ENCODE assay signal across 11 cellular contexts in the genomic region with DNA sequence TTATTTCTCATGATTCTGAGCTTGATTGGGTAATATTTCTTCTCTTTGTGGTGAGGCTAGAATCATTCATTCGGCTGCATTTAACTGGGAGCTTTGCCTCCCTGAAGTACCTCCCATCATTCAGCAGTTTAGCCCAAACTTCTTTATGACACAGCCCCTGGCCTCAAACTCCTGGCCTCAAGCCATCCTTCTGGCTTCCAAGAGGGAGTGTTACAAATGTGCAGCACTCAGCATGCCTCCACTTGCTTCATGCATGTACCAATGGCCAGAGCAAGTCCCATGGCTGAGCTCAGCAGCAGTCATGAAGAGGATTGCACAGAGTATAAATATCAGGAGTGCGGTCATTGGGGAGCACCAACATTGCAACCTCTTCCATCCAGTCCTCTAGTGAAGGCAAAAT.
DNase-seq lines count a peak whose midpoint lies in the region; ATAC-seq and TF ChIP-seq lines count a peak whose summit lies in the region.
"Had no signal": no experiment of that assay in that cellular context is flagged by ENCODE, and none has a peak within 500 bp of the region (broad histone marks: within the 10 kb centered on the region; RNA-seq: fewer than 3 reads in every experiment).

No MANE protein-coding gene starts in this region.

- no peaks in the 10 kb centered on the region for H3K36me3 ChIP-seq in gastrocnemius medialis

- TF ChIP-seq POLR2A in gastrocnemius medialis (IDR thresholded peaks at IDR 0.05): no peak

- H3K9me3 ChIP-seq in gastrocnemius medialis: no peaks in the 10 kb centered on the region

- H3K27me3 ChIP-seq in gastrocnemius medialis: no peaks in the 10 kb centered on the region

- H3K4me1 ChIP-seq in gastrocnemius medialis: no peaks in the 10 kb centered on the region

- ATAC-seq in gastrocnemius medialis: peak in 1 of 2 donors; percentile 36
- ATAC-seq: activated CD4-positive, CD25-positive, alpha-beta regulatory T cell treated with anti-CD3 and anti-CD28 coated beads, Interleukin-2, amount 50 U/mL, for 24 hours had no signal

- in situ Hi-C loops in gastrocnemius medialis (cut with MboI; ENCODE audit: low sequenced_read_pairs in 4 of 4): no loop called here

- TF ChIP-seq CTCF in fibroblast of villous mesenchyme (IDR thresholded peaks at IDR 0.05; ENCODE audit: insufficient read depth, low read depth, low read length) (no peak), gastrocnemius medialis (IDR thresholded peaks at IDR 0.05 in 4 of 5, conservative IDR thresholded peaks at IDR 0.05 in 1 of 5) (no peak)

- H3K27ac ChIP-seq in gastrocnemius medialis: no peak overlapping the region

- intact Hi-C loops in gastrocnemius medialis (cut with DNase I; ENCODE audit: low total_unique reads): no loop called here

- H3K4me3 ChIP-seq in fibroblast of villous mesenchyme (ENCODE audit: low read depth, low read length): no peak overlapping the region
- H3K4me3 ChIP-seq in gastrocnemius medialis: no peak overlapping the region
- H3K4me3 ChIP-seq: dorsolateral prefrontal cortex had no signal

- DNase-seq in ELR (ENCODE audit: low read depth): peak; percentile 9
- peak; percentile 49 for DNase-seq in amniotic epithelial cell (ENCODE audit: low read depth)
- DNase-seq in fibroblast of villous mesenchyme (ENCODE audit: low read depth): peak; percentile 3
- peak; percentile 5 to 35 for DNase-seq in gastrocnemius medialis
- DNase-seq in SKM-1 treated with dmso at 0.1 percent for 144 hours (lab: John Stamatoyannopoulos, UW; ENCODE audit: unreplicated experiment): no peak
- no peak for DNase-seq in AML-193 (lab: John Stamatoyannopoulos, UW)
- no peak for DNase-seq in glomerular visceral epithelial cell (ENCODE audit: extremely low spot score)
- no peak for DNase-seq in NCI-H1048 (lab: John Stamatoyannopoulos, UW)
- DNase-seq: activated gamma-delta T cell, dorsolateral prefrontal cortex had no signal

Comparison
In these comparisons a context has a peak if more than half of its experiments do, and no peak if none do; other contexts are left out.
1. DNase-seq: peak in ELR (single experiment), amniotic epithelial cell (single experiment), fibroblast of villous mesenchyme (single experiment) and gastrocnemius medialis (2 of 2); none in SKM-1 treated with dmso at 0.1 percent for 144 hours (single experiment), AML-193 (0 of 2), glomerular visceral epithelial cell (single experiment) and NCI-H1048 (single experiment).